Comparison of ENCODE assay signal across 1 cellular context in the genomic region with DNA sequence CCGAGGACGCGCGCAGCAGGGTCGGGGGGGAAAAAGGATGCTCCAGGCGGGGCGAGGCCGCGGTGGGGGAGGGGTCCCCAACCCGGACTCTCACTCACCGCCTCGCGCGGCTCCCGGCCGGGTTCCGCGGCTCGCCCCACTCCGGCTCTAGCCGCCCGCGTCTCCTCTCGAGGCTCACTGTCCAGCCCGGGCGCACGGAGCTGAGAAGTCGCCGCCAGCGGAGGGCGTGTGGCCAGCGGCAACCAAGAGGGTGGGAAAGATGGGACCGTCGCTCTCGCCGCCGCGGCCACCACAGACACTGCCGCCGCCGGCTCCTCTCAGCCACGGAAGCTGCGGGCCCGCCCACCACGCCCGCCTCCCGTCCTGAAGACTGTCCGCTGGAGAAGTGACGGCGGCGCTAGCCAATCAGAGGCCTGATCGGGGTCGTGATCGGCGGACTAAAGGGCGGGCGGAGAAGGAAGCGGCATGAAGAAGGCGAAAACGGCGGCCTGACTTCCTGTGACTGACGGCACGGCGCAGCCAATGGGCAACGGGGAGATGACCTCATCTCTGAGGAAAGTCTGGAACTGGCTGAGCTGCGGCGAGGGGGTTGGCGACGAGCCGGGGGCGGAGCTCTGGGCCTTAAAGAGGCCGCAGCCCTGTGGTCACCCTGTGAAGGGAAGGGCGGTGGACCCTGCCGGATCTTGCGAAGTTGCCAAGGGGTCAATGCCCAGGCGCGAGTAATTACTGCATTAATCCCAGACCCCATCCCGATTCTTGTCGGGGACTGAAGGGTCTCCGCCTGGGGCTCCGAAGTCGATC.
A peak's percentile ranks its signal among the peaks of the same experiment; 100 is the strongest.
TF ChIP-seq lines count a peak whose summit lies in the region.

Gene MRTFA (minus strand): TSS at position 340 of the 801 bp plus-strand sequence.

TF ChIP-seq in GM23338, 12 proteins besides CTCF, POLR2A, EP300 and RAD21:
- TF ChIP-seq, protein P1, sequence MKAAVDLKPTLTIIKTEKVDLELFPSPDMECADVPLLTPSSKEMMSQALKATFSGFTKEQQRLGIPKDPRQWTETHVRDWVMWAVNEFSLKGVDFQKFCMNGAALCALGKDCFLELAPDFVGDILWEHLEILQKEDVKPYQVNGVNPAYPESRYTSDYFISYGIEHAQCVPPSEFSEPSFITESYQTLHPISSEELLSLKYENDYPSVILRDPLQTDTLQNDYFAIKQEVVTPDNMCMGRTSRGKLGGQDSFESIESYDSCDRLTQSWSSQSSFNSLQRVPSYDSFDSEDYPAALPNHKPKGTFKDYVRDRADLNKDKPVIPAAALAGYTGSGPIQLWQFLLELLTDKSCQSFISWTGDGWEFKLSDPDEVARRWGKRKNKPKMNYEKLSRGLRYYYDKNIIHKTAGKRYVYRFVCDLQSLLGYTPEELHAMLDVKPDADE (IDR thresholded peaks at IDR 0.05) = no peak; the same call in 1 of the 2 replicates
- TF ChIP-seq REST (IDR thresholded peaks at IDR 0.05; ENCODE audit: unreplicated experiment) (peak; percentile 18), POLR2AphosphoS5 (IDR thresholded peaks at IDR 0.05; ENCODE audit: low read depth) (peak; percentile 94), ZNF114 (CRISPR knock-in tag; IDR thresholded peaks at IDR 0.05) (no peak), ZNF331 (CRISPR knock-in tag; IDR thresholded peaks at IDR 0.05; ENCODE audit: low read depth) (no peak), CREB1 (CRISPR knock-in tag; IDR thresholded peaks at IDR 0.05; ENCODE audit: low read depth) (peak; percentile 85), NANOG (IDR thresholded peaks at IDR 0.05; ENCODE audit: borderline replicate concordance) (no peak), EZH2phosphoT487 (IDR thresholded peaks at IDR 0.05; ENCODE audit: unreplicated experiment) (no peak)
